In the genomic region with DNA sequence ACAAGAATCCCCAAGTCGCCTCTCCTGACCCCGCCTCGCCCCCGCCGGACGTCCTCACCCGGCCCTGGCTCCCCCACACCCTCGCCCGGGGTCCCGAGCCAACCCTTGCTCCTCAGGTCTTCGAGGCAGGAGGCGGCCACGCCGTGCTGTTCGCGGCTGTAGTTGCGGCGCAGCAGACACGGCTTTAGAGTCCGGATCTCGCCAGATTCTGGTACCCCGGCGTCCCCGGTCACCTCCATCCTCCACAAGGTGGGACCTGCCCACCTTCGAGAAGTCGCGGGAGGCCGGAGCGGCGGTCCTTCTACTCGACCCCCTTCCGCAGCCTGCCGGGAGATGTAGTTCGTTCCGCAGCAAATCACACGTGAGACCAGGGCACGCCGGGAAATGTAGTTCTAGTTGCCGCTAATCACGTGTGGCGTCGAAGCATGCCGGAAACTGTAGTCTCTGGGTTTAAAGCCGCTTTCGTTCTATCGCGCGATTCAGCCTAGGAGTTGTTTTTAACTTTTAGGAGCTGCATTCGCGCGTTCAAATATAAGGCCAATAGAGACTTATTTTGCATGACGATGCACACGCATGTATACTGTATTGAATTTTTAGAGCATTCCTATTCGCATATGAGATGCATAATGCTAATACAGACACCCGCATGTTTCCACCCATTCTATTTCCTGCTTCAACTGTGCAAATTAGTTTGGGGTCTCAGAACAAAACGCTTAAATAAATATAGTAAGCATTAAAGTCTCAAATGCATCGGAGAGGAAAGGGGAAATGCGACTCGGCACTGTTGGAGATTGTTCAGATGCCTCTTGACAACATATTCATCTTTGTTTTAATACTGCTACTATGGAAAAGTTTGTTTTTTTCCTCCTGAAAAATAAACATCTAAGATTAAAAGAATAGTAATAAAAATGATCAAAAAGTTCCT, we compare ENCODE assay signal across 8 cellular contexts. TPM values are rescaled to one million over a fixed set of nuclear protein-coding genes. Genes with fewer than 3 reads are reported as not detected.
DNase-seq lines count a peak whose midpoint lies in the region; TF ChIP-seq lines count a peak whose summit lies in the region.

A gene with protein sequence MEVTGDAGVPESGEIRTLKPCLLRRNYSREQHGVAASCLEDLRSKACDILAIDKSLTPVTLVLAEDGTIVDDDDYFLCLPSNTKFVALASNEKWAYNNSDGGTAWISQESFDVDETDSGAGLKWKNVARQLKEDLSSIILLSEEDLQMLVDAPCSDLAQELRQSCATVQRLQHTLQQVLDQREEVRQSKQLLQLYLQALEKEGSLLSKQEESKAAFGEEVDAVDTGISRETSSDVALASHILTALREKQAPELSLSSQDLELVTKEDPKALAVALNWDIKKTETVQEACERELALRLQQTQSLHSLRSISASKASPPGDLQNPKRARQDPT (minus strand): TSS at position 310 of the 925 bp plus-strand sequence. CDS start 71 bp downstream, at position 239.

- DNase-seq in GOT3 (lab: John Stamatoyannopoulos, UW) (peak; percentile 78), fibroblast of the aortic adventitia (ENCODE audit: low read depth) (peak; percentile 97)
- peak; percentile 82 for DNase-seq in activated T-helper 9 cell treated with anti-CD3 and anti-CD28 coated beads, Interleukin-2, amount 50 U/mL, for 16 hours (ENCODE audit: low read depth)

- H3K9me3 ChIP-seq in DOHH2 (ENCODE audit: control insufficient read depth, insufficient read depth, low read length) (no peaks in the 10 kb centered on the region), Loucy (ENCODE audit: insufficient read depth, low read depth, low read length) (no peaks in the 10 kb centered on the region)

- H3F3A ChIP-seq in DOHH2 (ENCODE audit: control insufficient read depth, insufficient read depth) (peaks cover 19% of the 10 kb centered on the region), Loucy (ENCODE audit: low read depth) (no peaks in the 10 kb centered on the region)

- H3K36me3 ChIP-seq in DOHH2 (ENCODE audit: control insufficient read depth, low read length) (peaks cover 32% of the 10 kb centered on the region), Loucy (ENCODE audit: insufficient read depth, low read length) (peaks cover 17% of the 10 kb centered on the region; the same call in 1 of the 2 replicates)

- TF ChIP-seq CTCF in DOHH2 (IDR thresholded peaks at IDR 0.05; ENCODE audit: low read depth, low read length, poor library complexity, severe bottlenecking) = no peak
- no peak for TF ChIP-seq CTCF in Loucy (conservative IDR thresholded peaks at IDR 0.05; ENCODE audit: low read length)
- TF ChIP-seq CTCF in fibroblast of the aortic adventitia (IDR thresholded peaks at IDR 0.05; ENCODE audit: insufficient read depth, low read length) = no peak
- no peak for TF ChIP-seq CTCF in nephron (IDR thresholded peaks at IDR 0.05; ENCODE audit: unreplicated experiment in 3 of 3)

- H3K4me1 Mint-ChIP-seq in nephron = peaks cover 29% of the 10 kb centered on the region
- H3K4me1 Mint-ChIP-seq in stimulated activated naive CD8-positive, alpha-beta T cell treated with anti-CD3 and anti-CD28 coated beads, Interleukin-15, Interleukin-2, amounts not matched to agents 100 ng/mL and 50 ng/mL, for 24 hours (ENCODE audit: low read depth) = peaks cover 50% of the 10 kb centered on the region

- no peaks in the 10 kb centered on the region for H3K9me2 ChIP-seq in DOHH2 (replicated peaks; ENCODE audit: control insufficient read depth, low read length)
- H3K9me2 ChIP-seq in Loucy (replicated peaks; ENCODE audit: low read depth, low read length) = no peaks in the 10 kb centered on the region

- H4K20me1 ChIP-seq in DOHH2 (ENCODE audit: control insufficient read depth, insufficient read depth, low read depth, low read length) (peaks cover 4% of the 10 kb centered on the region; the same call in 1 of the 2 replicates), Loucy (ENCODE audit: insufficient read depth, low read length, poor library complexity, severe bottlenecking) (peaks cover 14% of the 10 kb centered on the region)

- peak within 1 kb of the TSS; percentile 97 for H2AFZ ChIP-seq in Loucy (ENCODE audit: low read length)

- H3K9me3 Mint-ChIP-seq in nephron = no peaks in the 10 kb centered on the region
- H3K9me3 Mint-ChIP-seq in stimulated activated naive CD8-positive, alpha-beta T cell treated with anti-CD3 and anti-CD28 coated beads, Interleukin-15, Interleukin-2, amounts not matched to agents 100 ng/mL and 50 ng/mL, for 24 hours = no peaks in the 10 kb centered on the region

- H3K27me3 Mint-ChIP-seq in nephron (ENCODE audit: low read depth) = no peaks in the 10 kb centered on the region
- no peaks in the 10 kb centered on the region for H3K27me3 Mint-ChIP-seq in stimulated activated naive CD8-positive, alpha-beta T cell treated with anti-CD3 and anti-CD28 coated beads, Interleukin-15, Interleukin-2, amounts not matched to agents 100 ng/mL and 50 ng/mL, for 24 hours

- TF ChIP-seq POLR2A in Raji (IDR thresholded peaks at IDR 0.05; ENCODE audit: insufficient read depth, low read depth, low read length) = peak; percentile 98

- peak within 1 kb of the TSS; percentile 95 for H3K27ac ChIP-seq in DOHH2 (ENCODE audit: low read depth, low read length)

- peak within 1 kb of the TSS; percentile 73 for H3K4me2 ChIP-seq in DOHH2 (ENCODE audit: low read length)
- peak within 1 kb of the TSS; percentile 76 for H3K4me2 ChIP-seq in Loucy (ENCODE audit: low read depth, low read length, poor library complexity, severe bottlenecking)

- H3K27ac Mint-ChIP-seq in nephron = peak within 1 kb of the TSS; percentile 92 to 98 (median 94)
- peak within 1 kb of the TSS; percentile 96 for H3K27ac Mint-ChIP-seq in stimulated activated naive CD8-positive, alpha-beta T cell treated with anti-CD3 and anti-CD28 coated beads, Interleukin-15, Interleukin-2, amounts not matched to agents 100 ng/mL and 50 ng/mL, for 24 hours

- peak within 1 kb of the TSS; percentile 93 for H3K4me3 ChIP-seq in DOHH2 (ENCODE audit: low read length)
- H3K4me3 ChIP-seq in Loucy (ENCODE audit: low read length, poor library complexity, severe bottlenecking) = peak within 1 kb of the TSS; percentile 92
- H3K4me3 ChIP-seq in fibroblast of the aortic adventitia (ENCODE audit: low read depth, low read length) = peak within 1 kb of the TSS; percentile 86

- H3K4me3 Mint-ChIP-seq in nephron = peak within 1 kb of the TSS; percentile 91 to 99 (median 94)
- H3K4me3 Mint-ChIP-seq in stimulated activated naive CD8-positive, alpha-beta T cell treated with anti-CD3 and anti-CD28 coated beads, Interleukin-15, Interleukin-2, amounts not matched to agents 100 ng/mL and 50 ng/mL, for 24 hours = peak within 1 kb of the TSS; percentile 96

- H3K27me3 ChIP-seq in DOHH2 (ENCODE audit: control insufficient read depth, low read length) (no peaks in the 10 kb centered on the region), Loucy (ENCODE audit: insufficient read depth, low read length, poor library complexity, severe bottlenecking) (no peaks in the 10 kb centered on the region)

- H3K4me1 ChIP-seq in DOHH2 (ENCODE audit: control insufficient read depth, low read length) (peaks cover 37% of the 10 kb centered on the region), Loucy (ENCODE audit: insufficient read depth, low read length, poor library complexity, severe bottlenecking) (peaks cover 30% of the 10 kb centered on the region)

- H3K79me2 ChIP-seq in DOHH2 (ENCODE audit: control insufficient read depth, low read length) (peaks cover 63% of the 10 kb centered on the region), Loucy (ENCODE audit: insufficient read depth, low read length) (peaks cover 35% of the 10 kb centered on the region)

- peak within 1 kb of the TSS; percentile 70 for H3K9ac ChIP-seq in Loucy (ENCODE audit: low read depth, low read length, poor library complexity, severe bottlenecking)

- H3K36me3 Mint-ChIP-seq in nephron (ENCODE audit: low read depth) = peaks cover 15% of the 10 kb centered on the region
- H3K36me3 Mint-ChIP-seq in stimulated activated naive CD8-positive, alpha-beta T cell treated with anti-CD3 and anti-CD28 coated beads, Interleukin-15, Interleukin-2, amounts not matched to agents 100 ng/mL and 50 ng/mL, for 24 hours (ENCODE audit: low read depth) = peaks cover 28% of the 10 kb centered on the region

RNA-seq across cellular contexts. Expression of the gene that starts here (rescaled TPM):
- 23.1 and 36.6 TPM in 2 replicates for total RNA-seq in fibroblast of the aortic adventitia (ENCODE audit: low replicate concordance)

Comparison
In these comparisons a context has a peak if more than half of its experiments do, and no peak if none do; other contexts are left out.
1. Peak in every context shown above with its lines: DNase-seq, H3K4me3 ChIP-seq and H3K27ac ChIP-seq.